Comparison of ENCODE assay signal across 1 cellular context in the genomic region with DNA sequence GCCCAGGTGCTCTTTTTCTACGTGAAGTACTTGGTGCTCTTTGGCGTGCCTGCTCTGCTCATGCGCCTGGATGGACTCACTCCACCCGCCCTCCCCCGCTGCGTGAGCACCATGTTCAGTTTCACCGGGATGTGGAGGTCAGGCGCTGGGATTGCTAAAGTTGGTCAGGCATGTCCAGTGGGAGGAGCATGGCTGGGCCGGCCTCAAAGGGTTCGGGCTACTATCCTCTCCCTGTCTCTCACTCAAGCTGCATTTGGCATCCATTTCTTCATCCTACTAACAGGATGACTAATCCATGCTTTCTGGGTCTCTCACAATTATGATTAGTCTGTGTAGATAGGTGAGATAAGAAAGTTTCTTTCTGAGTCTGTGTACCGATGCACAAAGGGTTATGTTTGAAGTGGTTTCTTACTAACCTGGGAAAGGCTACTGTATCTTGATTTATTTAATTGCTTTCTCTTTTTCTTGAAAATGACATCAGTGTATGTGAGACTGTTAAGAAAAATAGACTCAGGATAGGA.
TF ChIP-seq lines count a peak whose summit lies in the region.

No MANE protein-coding gene starts in this region.

TF ChIP-seq in GM23338, 12 proteins besides CTCF, POLR2A, EP300 and RAD21 (continued from another document):
- TF ChIP-seq, protein P1, sequence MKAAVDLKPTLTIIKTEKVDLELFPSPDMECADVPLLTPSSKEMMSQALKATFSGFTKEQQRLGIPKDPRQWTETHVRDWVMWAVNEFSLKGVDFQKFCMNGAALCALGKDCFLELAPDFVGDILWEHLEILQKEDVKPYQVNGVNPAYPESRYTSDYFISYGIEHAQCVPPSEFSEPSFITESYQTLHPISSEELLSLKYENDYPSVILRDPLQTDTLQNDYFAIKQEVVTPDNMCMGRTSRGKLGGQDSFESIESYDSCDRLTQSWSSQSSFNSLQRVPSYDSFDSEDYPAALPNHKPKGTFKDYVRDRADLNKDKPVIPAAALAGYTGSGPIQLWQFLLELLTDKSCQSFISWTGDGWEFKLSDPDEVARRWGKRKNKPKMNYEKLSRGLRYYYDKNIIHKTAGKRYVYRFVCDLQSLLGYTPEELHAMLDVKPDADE (IDR thresholded peaks at IDR 0.05), result no peak
- TF ChIP-seq EZH2phosphoT487 (IDR thresholded peaks at IDR 0.05; ENCODE audit: unreplicated experiment) (no peak), EZH2 (IDR thresholded peaks at IDR 0.05; ENCODE audit: low read depth, unreplicated experiment) (no peak), POLR2AphosphoS5 (IDR thresholded peaks at IDR 0.05; ENCODE audit: low read depth) (no peak)
